In the genomic region with DNA sequence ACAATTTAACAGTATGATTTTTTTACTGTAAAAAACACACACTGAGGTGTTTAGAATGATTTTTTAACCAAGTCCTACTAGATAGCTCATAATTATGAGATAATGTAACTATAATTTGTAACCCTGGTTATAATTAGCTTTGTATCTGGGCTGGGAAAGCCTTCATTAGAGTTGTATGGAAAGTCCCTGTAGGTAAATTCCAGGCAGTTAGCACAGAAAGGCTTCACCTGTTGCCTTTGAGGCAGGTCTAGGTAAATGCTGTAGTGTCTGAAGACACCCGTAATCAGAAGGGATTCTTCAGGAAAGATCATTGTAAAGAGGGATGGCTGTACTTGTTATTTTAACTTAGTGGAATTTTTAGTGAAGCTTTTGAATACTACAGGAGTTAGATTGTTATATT, we compare ENCODE assay signal across 2 cellular contexts.
TF ChIP-seq lines count a peak whose summit lies in the region.

No MANE protein-coding gene starts in this region.

TF ChIP-seq in IMR-90, 13 proteins besides CTCF, POLR2A, EP300 and RAD21 (continued from another document):
- TF ChIP-seq SMC3 (IDR thresholded peaks at IDR 0.05; ENCODE audit: low read depth, low read length) (no peak), RCOR1 (IDR thresholded peaks at IDR 0.05; ENCODE audit: insufficient replicate concordance, low read length) (no peak), CHD1 (IDR thresholded peaks at IDR 0.05; ENCODE audit: low read depth, low read length) (no peak), BHLHE40 (IDR thresholded peaks at IDR 0.05; ENCODE audit: low read depth, low read length) (no peak), NFE2L2 (IDR thresholded peaks at IDR 0.05; ENCODE audit: low read depth, low read length) (no peak), MXI1 (IDR thresholded peaks at IDR 0.05; ENCODE audit: borderline replicate concordance, low read depth, low read length) (no peak), RFX5 (IDR thresholded peaks at IDR 0.05; ENCODE audit: low read depth, low read length) (no peak), CEBPB (IDR thresholded peaks at IDR 0.05; ENCODE audit: low read depth, low read length) (no peak), MAFK (IDR thresholded peaks at IDR 0.05; ENCODE audit: low read depth, low read length) (no peak)
- TF ChIP-seq, protein P1, sequence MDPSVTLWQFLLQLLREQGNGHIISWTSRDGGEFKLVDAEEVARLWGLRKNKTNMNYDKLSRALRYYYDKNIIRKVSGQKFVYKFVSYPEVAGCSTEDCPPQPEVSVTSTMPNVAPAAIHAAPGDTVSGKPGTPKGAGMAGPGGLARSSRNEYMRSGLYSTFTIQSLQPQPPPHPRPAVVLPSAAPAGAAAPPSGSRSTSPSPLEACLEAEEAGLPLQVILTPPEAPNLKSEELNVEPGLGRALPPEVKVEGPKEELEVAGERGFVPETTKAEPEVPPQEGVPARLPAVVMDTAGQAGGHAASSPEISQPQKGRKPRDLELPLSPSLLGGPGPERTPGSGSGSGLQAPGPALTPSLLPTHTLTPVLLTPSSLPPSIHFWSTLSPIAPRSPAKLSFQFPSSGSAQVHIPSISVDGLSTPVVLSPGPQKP (IDR thresholded peaks at IDR 0.05; ENCODE audit: borderline replicate concordance, low read depth, low read length) = no peak
- TF ChIP-seq, protein P2, sequence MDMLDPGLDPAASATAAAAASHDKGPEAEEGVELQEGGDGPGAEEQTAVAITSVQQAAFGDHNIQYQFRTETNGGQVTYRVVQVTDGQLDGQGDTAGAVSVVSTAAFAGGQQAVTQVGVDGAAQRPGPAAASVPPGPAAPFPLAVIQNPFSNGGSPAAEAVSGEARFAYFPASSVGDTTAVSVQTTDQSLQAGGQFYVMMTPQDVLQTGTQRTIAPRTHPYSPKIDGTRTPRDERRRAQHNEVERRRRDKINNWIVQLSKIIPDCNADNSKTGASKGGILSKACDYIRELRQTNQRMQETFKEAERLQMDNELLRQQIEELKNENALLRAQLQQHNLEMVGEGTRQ (IDR thresholded peaks at IDR 0.05; ENCODE audit: low read depth, low read length) = no peak

TF ChIP-seq in neural cell, 6 proteins besides CTCF, POLR2A, EP300 and RAD21 (continued from another document):
- TF ChIP-seq, protein P3, sequence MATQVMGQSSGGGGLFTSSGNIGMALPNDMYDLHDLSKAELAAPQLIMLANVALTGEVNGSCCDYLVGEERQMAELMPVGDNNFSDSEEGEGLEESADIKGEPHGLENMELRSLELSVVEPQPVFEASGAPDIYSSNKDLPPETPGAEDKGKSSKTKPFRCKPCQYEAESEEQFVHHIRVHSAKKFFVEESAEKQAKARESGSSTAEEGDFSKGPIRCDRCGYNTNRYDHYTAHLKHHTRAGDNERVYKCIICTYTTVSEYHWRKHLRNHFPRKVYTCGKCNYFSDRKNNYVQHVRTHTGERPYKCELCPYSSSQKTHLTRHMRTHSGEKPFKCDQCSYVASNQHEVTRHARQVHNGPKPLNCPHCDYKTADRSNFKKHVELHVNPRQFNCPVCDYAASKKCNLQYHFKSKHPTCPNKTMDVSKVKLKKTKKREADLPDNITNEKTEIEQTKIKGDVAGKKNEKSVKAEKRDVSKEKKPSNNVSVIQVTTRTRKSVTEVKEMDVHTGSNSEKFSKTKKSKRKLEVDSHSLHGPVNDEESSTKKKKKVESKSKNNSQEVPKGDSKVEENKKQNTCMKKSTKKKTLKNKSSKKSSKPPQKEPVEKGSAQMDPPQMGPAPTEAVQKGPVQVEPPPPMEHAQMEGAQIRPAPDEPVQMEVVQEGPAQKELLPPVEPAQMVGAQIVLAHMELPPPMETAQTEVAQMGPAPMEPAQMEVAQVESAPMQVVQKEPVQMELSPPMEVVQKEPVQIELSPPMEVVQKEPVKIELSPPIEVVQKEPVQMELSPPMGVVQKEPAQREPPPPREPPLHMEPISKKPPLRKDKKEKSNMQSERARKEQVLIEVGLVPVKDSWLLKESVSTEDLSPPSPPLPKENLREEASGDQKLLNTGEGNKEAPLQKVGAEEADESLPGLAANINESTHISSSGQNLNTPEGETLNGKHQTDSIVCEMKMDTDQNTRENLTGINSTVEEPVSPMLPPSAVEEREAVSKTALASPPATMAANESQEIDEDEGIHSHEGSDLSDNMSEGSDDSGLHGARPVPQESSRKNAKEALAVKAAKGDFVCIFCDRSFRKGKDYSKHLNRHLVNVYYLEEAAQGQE (IDR thresholded peaks at IDR 0.05; ENCODE audit: borderline replicate concordance) = no peak
- TF ChIP-seq EZH2 (IDR thresholded peaks at IDR 0.05; ENCODE audit: borderline replicate concordance, insufficient read depth, low read length, poor library complexity, severe bottlenecking) = no peak
- no peak for TF ChIP-seq POLR2AphosphoS5 (IDR thresholded peaks at IDR 0.05)
TF ChIP-seq in neural cell: peak in this region for 0.
